Comparison of ENCODE assay signal across 16 cellular contexts in the genomic region with DNA sequence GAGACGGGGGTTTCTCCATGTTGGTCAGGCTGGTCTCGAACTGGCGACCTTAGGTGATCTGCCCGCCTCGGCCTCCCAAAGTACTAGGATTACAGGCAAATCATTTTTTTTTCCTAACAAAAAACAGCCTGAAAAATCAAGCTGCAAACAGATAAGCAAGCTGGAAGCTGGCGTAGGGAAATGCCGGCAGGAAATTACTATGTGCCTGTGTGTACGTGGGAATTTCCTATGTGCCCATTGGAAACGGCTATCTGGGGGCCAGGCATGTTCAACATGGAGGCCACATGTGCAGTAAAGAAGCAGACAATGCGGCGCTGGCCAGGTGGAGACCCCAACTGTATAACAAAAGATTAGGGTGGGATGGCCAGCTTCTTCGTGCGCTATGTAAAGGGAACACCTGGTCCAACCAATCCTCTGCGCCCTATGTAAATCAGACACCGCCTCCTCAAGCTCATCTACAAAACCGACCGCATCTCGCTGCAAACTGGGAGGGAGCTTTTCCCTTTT. TPM values are rescaled to one million over a fixed set of nuclear protein-coding genes. Genes with fewer than 3 reads are reported as not detected.
DNase-seq lines count a peak whose midpoint lies in the region; ATAC-seq, FAIRE-seq and TF ChIP-seq lines count a peak whose summit lies in the region.
"Had no signal": no experiment of that assay in that cellular context is flagged by ENCODE, and none has a peak within 500 bp of the region (broad histone marks: within the 10 kb centered on the region; RNA-seq: fewer than 3 reads in every experiment).

No MANE protein-coding gene starts in this region.

- no peak overlapping the region for H2BK20ac ChIP-seq in H9 (ENCODE audit: low read depth, low read length, poor library complexity, severe bottlenecking)

- no peak overlapping the region for H2BK120ac ChIP-seq in H9 (ENCODE audit: low read depth, low read length, poor library complexity, severe bottlenecking)

- peaks cover 7 to 19% (median 13%) of the 10 kb centered on the region in 3 experiments for H3K36me3 Mint-ChIP-seq in H9 (ENCODE audit: insufficient read depth in 1 of 3, low read depth in 3 of 3)

- FAIRE-seq in H54 (lab: Jason Lieb, UNC) = no peak
- FAIRE-seq: HTR-8/SVneo had no signal

- H3K4me2 ChIP-seq in BLaER1 (peak overlapping the region; percentile 79), H9 (ENCODE audit: insufficient read depth, insufficient read length, low read length) (no peak overlapping the region)

- H3K9ac ChIP-seq in BLaER1 (peak overlapping the region; percentile 55; the same call in 1 of the 2 replicates), H9 (ENCODE audit: extremely low read depth, insufficient read length, low read length) (no peak overlapping the region)

- H2BK15ac ChIP-seq in H9 (ENCODE audit: low read depth, low read length) = no peak overlapping the region

- no peak overlapping the region for H3K4me3 Mint-ChIP-seq in H9
- H3K4me3 Mint-ChIP-seq: CD4-positive, alpha-beta T cell had no signal

- no peak overlapping the region for H2BK12ac ChIP-seq in H9 (ENCODE audit: insufficient read length, low read depth, low read length)

- no peak overlapping the region for H2AFZ ChIP-seq in H9 (ENCODE audit: low read length)

- H2BK5ac ChIP-seq in H9 (ENCODE audit: insufficient read length, low read length) = no peak overlapping the region

- peak overlapping the region in 2 of 3 experiments; percentile 62 to 69; a peak in 3 of 7 replicates for H3K27ac Mint-ChIP-seq in H9
- H3K27ac Mint-ChIP-seq: CD4-positive, alpha-beta T cell had no signal

- no peaks in the 10 kb centered on the region; the same call in 1 of the 2 replicates for H3K27me3 Mint-ChIP-seq in H9 (ENCODE audit: low read depth)

- TF ChIP-seq CTCF in H9 (conservative IDR thresholded peaks at IDR 0.05) = no peak

- H3T11ph ChIP-seq in H9 (ENCODE audit: low read length) = no peak overlapping the region

- H3K14ac ChIP-seq in H9 (ENCODE audit: insufficient read depth, low read length) = no peak overlapping the region

- H3K9me3 ChIP-seq in BLaER1 (peaks cover 62% of the 10 kb centered on the region), H9 (ENCODE audit: control insufficient read depth, low read depth, low read length) (peaks cover 7% of the 10 kb centered on the region)

- H3K4ac ChIP-seq in H9 (ENCODE audit: low read depth, low read length) = no peak overlapping the region

- H4K5ac ChIP-seq in H9 (ENCODE audit: insufficient read length, low read depth, low read length) = no peak overlapping the region

- no peaks in the 10 kb centered on the region for H3K36me3 ChIP-seq in BLaER1

- H3K4me3 ChIP-seq in BLaER1 = peak overlapping the region; percentile 22

- no peak overlapping the region for H2AK5ac ChIP-seq in H9 (ENCODE audit: insufficient read length, low read length)

- no CpG with 5 or more reads among the region's 18 CpGs for WGBS in H9 (ENCODE audit: extremely low coverage, insufficient read length, low lambda C conversion rate)

- no peak overlapping the region for H3K56ac ChIP-seq in H9 (ENCODE audit: insufficient read length, low read depth, low read length)

- H3K79me2 ChIP-seq in H9 (ENCODE audit: insufficient read depth, low read length) = no peaks in the 10 kb centered on the region

- H3K27me3 ChIP-seq in BLaER1 (no peaks in the 10 kb centered on the region), H9 (ENCODE audit: insufficient read depth, low read length) (no peaks in the 10 kb centered on the region)

- no peaks in the 10 kb centered on the region for H3K23me2 ChIP-seq in H9 (ENCODE audit: insufficient read length, low read depth, low read length, poor library complexity, severe bottlenecking)

- peaks cover 66% of the 10 kb centered on the region for H3K4me1 ChIP-seq in BLaER1
- H3K4me1 ChIP-seq in H9 (ENCODE audit: insufficient read depth, low read length) = peaks cover 5% of the 10 kb centered on the region; the same call in 1 of the 2 replicates

- DNase-seq in H9 (peak; percentile 49), dermis microvascular lymphatic vessel endothelial cell (ENCODE audit: low read depth in 2 of 2) (peak; percentile 83 to 85), pulmonary artery endothelial cell (ENCODE audit: low read depth, low spot score) (peak; percentile 49), NCI-H1436 (lab: John Stamatoyannopoulos, UW) (no peak), H54 (ENCODE audit: insufficient read length, low spot score) (no peak)
- DNase-seq: CD4-positive, alpha-beta T cell; EL; HCEC 1CT; NCI-H1105 treated with DMSO at 0.1 percent for 48 hours; NCI-H187 treated with DMSO at 0.1 percent for 48 hours; NCI-H510A had no signal

- no peaks in the 10 kb centered on the region for H3K79me1 ChIP-seq in H9 (ENCODE audit: insufficient read depth, low read depth, low read length, poor library complexity, severe bottlenecking)

- ATAC-seq in HG02763 (IDR thresholded peaks at IDR 0.05; ENCODE audit: unreplicated experiment) = no peak
- ATAC-seq: Panc1 had no signal

- no peaks in the 10 kb centered on the region for H4K20me1 ChIP-seq in BLaER1
- H4K20me1 ChIP-seq in H9 (ENCODE audit: control insufficient read depth, insufficient read depth, insufficient read length) = no peaks in the 10 kb centered on the region

- H3K23ac ChIP-seq in H9 (ENCODE audit: insufficient read length, low read depth, low read length) = no peak overlapping the region

- peaks cover 23 to 24% of the 10 kb centered on the region in 2 experiments for H3K9me3 Mint-ChIP-seq in H9
- H3K9me3 Mint-ChIP-seq: CD4-positive, alpha-beta T cell had no signal

- no peak overlapping the region for H3K18ac ChIP-seq in H9 (ENCODE audit: insufficient read length, low read depth, low read length)

- H4K91ac ChIP-seq in H9 (ENCODE audit: insufficient read length, low read depth, low read length) = no peak overlapping the region

- H3K4me1 Mint-ChIP-seq in H9 = peaks cover 48 to 50% of the 10 kb centered on the region in 2 experiments

- no peak overlapping the region for H4K8ac ChIP-seq in H9 (replicated peaks; ENCODE audit: insufficient read length, low read depth, low read length)

- TF ChIP-seq POLR2A in H54 (IDR thresholded peaks at IDR 0.05; ENCODE audit: low read depth, low read length) = no peak

- peak overlapping the region; percentile 83 for H3K27ac ChIP-seq in BLaER1
- H3K27ac ChIP-seq in H9 (ENCODE audit: insufficient read length, low read depth, low read length) = no peak overlapping the region
- H3K27ac ChIP-seq: HL-60 had no signal

RNA-seq across cellular contexts. Expression of a gene that starts 9.1 kb away (rescaled TPM):
- total RNA-seq in H9 (2021) = not detected in 2 replicates
- not detected in 2 replicates for total RNA-seq in dermis microvascular lymphatic vessel endothelial cell
- total RNA-seq in pulmonary artery endothelial cell = not detected in 2 replicates
- total RNA-seq: CD4-positive, alpha-beta T cell had no signal

RNA-seq across cellular contexts. Expression of a gene that starts 16.7 kb away (rescaled TPM):
- total RNA-seq in H9 (2021) = 52.2 and 54.5 TPM in 2 replicates
- total RNA-seq in dermis microvascular lymphatic vessel endothelial cell = 64.1 and 75.4 TPM in 2 replicates
- total RNA-seq in pulmonary artery endothelial cell = 37.1 and 76.3 TPM in 2 replicates

Comparison
In these comparisons a context has a peak if more than half of its experiments do, and no peak if none do; other contexts are left out.
1. DNase-seq: peak in H9 (single experiment), dermis microvascular lymphatic vessel endothelial cell (2 of 2) and pulmonary artery endothelial cell (single experiment); none in NCI-H1436 (single experiment) and H54 (single experiment).